Comparison of ENCODE assay signal across 2 cellular contexts in the genomic region with DNA sequence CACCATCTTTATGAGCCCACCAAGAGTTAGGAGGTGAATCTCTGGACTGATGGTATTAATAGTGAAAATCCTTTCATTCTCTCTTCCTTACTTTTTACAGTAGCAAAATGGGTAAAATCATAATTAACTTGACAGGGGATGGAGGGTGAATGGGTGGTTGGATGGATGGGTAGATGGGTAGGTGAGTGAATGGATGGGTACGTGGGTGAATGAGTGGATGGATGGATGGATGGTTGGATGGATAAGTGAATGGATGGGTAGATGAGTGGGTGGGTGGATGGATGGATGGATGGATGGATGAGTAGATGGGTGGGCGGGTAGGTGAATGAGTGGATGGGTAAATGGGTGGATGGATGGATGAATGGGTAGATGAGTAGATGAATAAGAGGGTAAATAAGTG.
TF ChIP-seq lines count a peak whose summit lies in the region.

No MANE protein-coding gene starts in this region.

TF ChIP-seq in HepG2, 621 proteins besides CTCF, POLR2A, EP300 and RAD21 (continued from another document):
- 0 out of 2 replicates have a peak, but pooled peaks have one; percentile 43 for TF ChIP-seq FOXP1 (IDR thresholded peaks at IDR 0.05)
- no peak for TF ChIP-seq FOXP1 (CRISPR knock-in tag; IDR thresholded peaks at IDR 0.05)
- no peak for TF ChIP-seq PAX8 (CRISPR knock-in tag; IDR thresholded peaks at IDR 0.05; ENCODE audit: borderline replicate concordance)
- TF ChIP-seq KDM5A (IDR thresholded peaks at IDR 0.05; ENCODE audit: borderline replicate concordance, low read length): no peak
- peak; percentile 36; the same call in 1 of the 2 replicates for TF ChIP-seq ATM (IDR thresholded peaks at IDR 0.05; ENCODE audit: borderline replicate concordance)
- peak; percentile 61; the same call in 1 of the 2 replicates for TF ChIP-seq SOX6 (IDR thresholded peaks at IDR 0.05)
- no peak for TF ChIP-seq SOX6 (CRISPR knock-in tag; IDR thresholded peaks at IDR 0.05)
- TF ChIP-seq, protein P1, sequence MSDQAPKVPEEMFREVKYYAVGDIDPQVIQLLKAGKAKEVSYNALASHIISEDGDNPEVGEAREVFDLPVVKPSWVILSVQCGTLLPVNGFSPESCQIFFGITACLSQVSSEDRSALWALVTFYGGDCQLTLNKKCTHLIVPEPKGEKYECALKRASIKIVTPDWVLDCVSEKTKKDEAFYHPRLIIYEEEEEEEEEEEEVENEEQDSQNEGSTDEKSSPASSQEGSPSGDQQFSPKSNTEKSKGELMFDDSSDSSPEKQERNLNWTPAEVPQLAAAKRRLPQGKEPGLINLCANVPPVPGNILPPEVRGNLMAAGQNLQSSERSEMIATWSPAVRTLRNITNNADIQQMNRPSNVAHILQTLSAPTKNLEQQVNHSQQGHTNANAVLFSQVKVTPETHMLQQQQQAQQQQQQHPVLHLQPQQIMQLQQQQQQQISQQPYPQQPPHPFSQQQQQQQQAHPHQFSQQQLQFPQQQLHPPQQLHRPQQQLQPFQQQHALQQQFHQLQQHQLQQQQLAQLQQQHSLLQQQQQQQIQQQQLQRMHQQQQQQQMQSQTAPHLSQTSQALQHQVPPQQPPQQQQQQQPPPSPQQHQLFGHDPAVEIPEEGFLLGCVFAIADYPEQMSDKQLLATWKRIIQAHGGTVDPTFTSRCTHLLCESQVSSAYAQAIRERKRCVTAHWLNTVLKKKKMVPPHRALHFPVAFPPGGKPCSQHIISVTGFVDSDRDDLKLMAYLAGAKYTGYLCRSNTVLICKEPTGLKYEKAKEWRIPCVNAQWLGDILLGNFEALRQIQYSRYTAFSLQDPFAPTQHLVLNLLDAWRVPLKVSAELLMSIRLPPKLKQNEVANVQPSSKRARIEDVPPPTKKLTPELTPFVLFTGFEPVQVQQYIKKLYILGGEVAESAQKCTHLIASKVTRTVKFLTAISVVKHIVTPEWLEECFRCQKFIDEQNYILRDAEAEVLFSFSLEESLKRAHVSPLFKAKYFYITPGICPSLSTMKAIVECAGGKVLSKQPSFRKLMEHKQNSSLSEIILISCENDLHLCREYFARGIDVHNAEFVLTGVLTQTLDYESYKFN (CRISPR knock-in tag; conservative IDR thresholded peaks at IDR 0.05): no peak
- TF ChIP-seq GLI4 (CRISPR knock-in tag; IDR thresholded peaks at IDR 0.05; ENCODE audit: borderline replicate concordance): no peak

TF ChIP-seq in K562, 482 proteins besides CTCF, POLR2A, EP300 and RAD21 (continues in another document):
- TF ChIP-seq E2F4 (CRISPR knock-in tag; IDR thresholded peaks at IDR 0.05; ENCODE audit: low read depth): no peak
- TF ChIP-seq, protein P2, sequence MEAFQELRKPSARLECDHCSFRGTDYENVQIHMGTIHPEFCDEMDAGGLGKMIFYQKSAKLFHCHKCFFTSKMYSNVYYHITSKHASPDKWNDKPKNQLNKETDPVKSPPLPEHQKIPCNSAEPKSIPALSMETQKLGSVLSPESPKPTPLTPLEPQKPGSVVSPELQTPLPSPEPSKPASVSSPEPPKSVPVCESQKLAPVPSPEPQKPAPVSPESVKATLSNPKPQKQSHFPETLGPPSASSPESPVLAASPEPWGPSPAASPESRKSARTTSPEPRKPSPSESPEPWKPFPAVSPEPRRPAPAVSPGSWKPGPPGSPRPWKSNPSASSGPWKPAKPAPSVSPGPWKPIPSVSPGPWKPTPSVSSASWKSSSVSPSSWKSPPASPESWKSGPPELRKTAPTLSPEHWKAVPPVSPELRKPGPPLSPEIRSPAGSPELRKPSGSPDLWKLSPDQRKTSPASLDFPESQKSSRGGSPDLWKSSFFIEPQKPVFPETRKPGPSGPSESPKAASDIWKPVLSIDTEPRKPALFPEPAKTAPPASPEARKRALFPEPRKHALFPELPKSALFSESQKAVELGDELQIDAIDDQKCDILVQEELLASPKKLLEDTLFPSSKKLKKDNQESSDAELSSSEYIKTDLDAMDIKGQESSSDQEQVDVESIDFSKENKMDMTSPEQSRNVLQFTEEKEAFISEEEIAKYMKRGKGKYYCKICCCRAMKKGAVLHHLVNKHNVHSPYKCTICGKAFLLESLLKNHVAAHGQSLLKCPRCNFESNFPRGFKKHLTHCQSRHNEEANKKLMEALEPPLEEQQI (IDR thresholded peaks at IDR 0.05): no peak
- no peak for TF ChIP-seq CBX8 (IDR thresholded peaks at IDR 0.05; ENCODE audit: borderline replicate concordance, extremely low read depth, low read depth, low read length, poor library complexity, severe bottlenecking)
- TF ChIP-seq, protein P3, sequence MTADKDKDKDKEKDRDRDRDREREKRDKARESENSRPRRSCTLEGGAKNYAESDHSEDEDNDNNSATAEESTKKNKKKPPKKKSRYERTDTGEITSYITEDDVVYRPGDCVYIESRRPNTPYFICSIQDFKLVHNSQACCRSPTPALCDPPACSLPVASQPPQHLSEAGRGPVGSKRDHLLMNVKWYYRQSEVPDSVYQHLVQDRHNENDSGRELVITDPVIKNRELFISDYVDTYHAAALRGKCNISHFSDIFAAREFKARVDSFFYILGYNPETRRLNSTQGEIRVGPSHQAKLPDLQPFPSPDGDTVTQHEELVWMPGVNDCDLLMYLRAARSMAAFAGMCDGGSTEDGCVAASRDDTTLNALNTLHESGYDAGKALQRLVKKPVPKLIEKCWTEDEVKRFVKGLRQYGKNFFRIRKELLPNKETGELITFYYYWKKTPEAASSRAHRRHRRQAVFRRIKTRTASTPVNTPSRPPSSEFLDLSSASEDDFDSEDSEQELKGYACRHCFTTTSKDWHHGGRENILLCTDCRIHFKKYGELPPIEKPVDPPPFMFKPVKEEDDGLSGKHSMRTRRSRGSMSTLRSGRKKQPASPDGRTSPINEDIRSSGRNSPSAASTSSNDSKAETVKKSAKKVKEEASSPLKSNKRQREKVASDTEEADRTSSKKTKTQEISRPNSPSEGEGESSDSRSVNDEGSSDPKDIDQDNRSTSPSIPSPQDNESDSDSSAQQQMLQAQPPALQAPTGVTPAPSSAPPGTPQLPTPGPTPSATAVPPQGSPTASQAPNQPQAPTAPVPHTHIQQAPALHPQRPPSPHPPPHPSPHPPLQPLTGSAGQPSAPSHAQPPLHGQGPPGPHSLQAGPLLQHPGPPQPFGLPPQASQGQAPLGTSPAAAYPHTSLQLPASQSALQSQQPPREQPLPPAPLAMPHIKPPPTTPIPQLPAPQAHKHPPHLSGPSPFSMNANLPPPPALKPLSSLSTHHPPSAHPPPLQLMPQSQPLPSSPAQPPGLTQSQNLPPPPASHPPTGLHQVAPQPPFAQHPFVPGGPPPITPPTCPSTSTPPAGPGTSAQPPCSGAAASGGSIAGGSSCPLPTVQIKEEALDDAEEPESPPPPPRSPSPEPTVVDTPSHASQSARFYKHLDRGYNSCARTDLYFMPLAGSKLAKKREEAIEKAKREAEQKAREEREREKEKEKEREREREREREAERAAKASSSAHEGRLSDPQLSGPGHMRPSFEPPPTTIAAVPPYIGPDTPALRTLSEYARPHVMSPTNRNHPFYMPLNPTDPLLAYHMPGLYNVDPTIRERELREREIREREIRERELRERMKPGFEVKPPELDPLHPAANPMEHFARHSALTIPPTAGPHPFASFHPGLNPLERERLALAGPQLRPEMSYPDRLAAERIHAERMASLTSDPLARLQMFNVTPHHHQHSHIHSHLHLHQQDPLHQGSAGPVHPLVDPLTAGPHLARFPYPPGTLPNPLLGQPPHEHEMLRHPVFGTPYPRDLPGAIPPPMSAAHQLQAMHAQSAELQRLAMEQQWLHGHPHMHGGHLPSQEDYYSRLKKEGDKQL (CRISPR knock-in tag; IDR thresholded peaks at IDR 0.05; ENCODE audit: borderline replicate concordance): no peak
- TF ChIP-seq ZNF436 (CRISPR knock-in tag; IDR thresholded peaks at IDR 0.05): no peak
- peak in 1 of 3 experiments; percentile 88; a peak in 2 of 6 replicates for TF ChIP-seq ZBTB11 (CRISPR knock-in tag; IDR thresholded peaks at IDR 0.05)
- TF ChIP-seq ZBTB26 (CRISPR knock-in tag; IDR thresholded peaks at IDR 0.05): 0 out of 2 replicates have a peak, but pooled peaks have one; percentile 59
- no peak for TF ChIP-seq TFAM (CRISPR knock-in tag; conservative IDR thresholded peaks at IDR 0.05)
- no peak for TF ChIP-seq ZC3H11A (IDR thresholded peaks at IDR 0.05; ENCODE audit: low read depth, low read length)
- no peak for TF ChIP-seq HLTF (IDR thresholded peaks at IDR 0.05)
- TF ChIP-seq ZNF79 (CRISPR knock-in tag; IDR thresholded peaks at IDR 0.05; ENCODE audit: low read depth): no peak
- TF ChIP-seq, protein P4, sequence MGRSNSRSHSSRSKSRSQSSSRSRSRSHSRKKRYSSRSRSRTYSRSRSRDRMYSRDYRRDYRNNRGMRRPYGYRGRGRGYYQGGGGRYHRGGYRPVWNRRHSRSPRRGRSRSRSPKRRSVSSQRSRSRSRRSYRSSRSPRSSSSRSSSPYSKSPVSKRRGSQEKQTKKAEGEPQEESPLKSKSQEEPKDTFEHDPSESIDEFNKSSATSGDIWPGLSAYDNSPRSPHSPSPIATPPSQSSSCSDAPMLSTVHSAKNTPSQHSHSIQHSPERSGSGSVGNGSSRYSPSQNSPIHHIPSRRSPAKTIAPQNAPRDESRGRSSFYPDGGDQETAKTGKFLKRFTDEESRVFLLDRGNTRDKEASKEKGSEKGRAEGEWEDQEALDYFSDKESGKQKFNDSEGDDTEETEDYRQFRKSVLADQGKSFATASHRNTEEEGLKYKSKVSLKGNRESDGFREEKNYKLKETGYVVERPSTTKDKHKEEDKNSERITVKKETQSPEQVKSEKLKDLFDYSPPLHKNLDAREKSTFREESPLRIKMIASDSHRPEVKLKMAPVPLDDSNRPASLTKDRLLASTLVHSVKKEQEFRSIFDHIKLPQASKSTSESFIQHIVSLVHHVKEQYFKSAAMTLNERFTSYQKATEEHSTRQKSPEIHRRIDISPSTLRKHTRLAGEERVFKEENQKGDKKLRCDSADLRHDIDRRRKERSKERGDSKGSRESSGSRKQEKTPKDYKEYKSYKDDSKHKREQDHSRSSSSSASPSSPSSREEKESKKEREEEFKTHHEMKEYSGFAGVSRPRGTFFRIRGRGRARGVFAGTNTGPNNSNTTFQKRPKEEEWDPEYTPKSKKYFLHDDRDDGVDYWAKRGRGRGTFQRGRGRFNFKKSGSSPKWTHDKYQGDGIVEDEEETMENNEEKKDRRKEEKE (IDR thresholded peaks at IDR 0.05; ENCODE audit: borderline replicate concordance in 1 of 2, control insufficient read depth in 1 of 2, low read depth in 2 of 2, low read length in 1 of 2): peak in 1 of 2 experiments; percentile 86; a peak in 2 of 4 replicates
- TF ChIP-seq ETV1 (tag; conservative IDR thresholded peaks at IDR 0.05; ENCODE audit: low read depth): no peak
- peak; percentile 44 for TF ChIP-seq EWSR1 (IDR thresholded peaks at IDR 0.05; ENCODE audit: borderline replicate concordance, low read depth, partially characterized antibody)
